In genomic region chr14:96584907-96585671, GRCh38 we compare ENCODE assay signal across 9 cellular contexts.
"Had no signal": no experiment of that assay in that cellular context is flagged by ENCODE, and none has a peak within 500 bp of the region (broad histone marks: within the 10 kb centered on the region; RNA-seq: fewer than 3 reads in every experiment).

No MANE protein-coding gene starts in this region.

- DNase-seq: activated gamma-delta T cell; effector CD4-positive, alpha-beta T cell; left ventricle myocardium inferior; right cardiac atrium had no signal

- H3K36me3 ChIP-seq: left ventricle myocardium inferior, neutrophil, transverse colon had no signal

- H3K27ac ChIP-seq: coronary artery, left ventricle myocardium inferior, neutrophil, transverse colon had no signal

- H3K4me3 ChIP-seq: coronary artery, left ventricle myocardium inferior, mucosa of descending colon, smooth muscle cell, transverse colon had no signal

- H3K9me3 ChIP-seq: left ventricle myocardium inferior, mucosa of descending colon, neutrophil, transverse colon had no signal

- H3K4me2 ChIP-seq: smooth muscle cell had no signal

- H3K4me1 ChIP-seq: left ventricle myocardium inferior, transverse colon had no signal
